ENCODE assay signal across 1 cellular context in the genomic region with DNA sequence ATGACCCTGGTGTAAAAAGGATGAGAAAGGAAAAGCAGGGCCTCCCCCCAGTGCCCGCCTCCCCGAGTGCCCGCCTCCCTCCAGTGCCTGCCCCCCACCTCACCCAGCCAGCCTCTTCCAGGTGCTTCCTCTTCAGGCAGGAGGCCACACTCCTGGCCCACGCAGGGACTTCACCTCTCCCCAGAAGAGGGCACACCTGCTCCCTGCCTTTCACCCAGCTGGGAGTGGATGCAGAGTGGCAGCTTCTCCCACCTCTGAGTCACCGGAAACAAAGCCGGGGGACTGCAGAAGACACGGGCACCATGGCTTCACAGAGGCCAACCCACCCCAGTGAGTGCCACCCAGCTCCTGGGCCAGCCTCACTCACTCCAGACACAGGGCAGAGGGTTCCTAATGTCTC.
TF ChIP-seq lines count a peak whose summit lies in the region.

No MANE protein-coding gene starts in this region.

TF ChIP-seq in WTC11, 78 proteins besides CTCF, POLR2A, EP300 and RAD21 (continued from another document):
- TF ChIP-seq, protein P1, sequence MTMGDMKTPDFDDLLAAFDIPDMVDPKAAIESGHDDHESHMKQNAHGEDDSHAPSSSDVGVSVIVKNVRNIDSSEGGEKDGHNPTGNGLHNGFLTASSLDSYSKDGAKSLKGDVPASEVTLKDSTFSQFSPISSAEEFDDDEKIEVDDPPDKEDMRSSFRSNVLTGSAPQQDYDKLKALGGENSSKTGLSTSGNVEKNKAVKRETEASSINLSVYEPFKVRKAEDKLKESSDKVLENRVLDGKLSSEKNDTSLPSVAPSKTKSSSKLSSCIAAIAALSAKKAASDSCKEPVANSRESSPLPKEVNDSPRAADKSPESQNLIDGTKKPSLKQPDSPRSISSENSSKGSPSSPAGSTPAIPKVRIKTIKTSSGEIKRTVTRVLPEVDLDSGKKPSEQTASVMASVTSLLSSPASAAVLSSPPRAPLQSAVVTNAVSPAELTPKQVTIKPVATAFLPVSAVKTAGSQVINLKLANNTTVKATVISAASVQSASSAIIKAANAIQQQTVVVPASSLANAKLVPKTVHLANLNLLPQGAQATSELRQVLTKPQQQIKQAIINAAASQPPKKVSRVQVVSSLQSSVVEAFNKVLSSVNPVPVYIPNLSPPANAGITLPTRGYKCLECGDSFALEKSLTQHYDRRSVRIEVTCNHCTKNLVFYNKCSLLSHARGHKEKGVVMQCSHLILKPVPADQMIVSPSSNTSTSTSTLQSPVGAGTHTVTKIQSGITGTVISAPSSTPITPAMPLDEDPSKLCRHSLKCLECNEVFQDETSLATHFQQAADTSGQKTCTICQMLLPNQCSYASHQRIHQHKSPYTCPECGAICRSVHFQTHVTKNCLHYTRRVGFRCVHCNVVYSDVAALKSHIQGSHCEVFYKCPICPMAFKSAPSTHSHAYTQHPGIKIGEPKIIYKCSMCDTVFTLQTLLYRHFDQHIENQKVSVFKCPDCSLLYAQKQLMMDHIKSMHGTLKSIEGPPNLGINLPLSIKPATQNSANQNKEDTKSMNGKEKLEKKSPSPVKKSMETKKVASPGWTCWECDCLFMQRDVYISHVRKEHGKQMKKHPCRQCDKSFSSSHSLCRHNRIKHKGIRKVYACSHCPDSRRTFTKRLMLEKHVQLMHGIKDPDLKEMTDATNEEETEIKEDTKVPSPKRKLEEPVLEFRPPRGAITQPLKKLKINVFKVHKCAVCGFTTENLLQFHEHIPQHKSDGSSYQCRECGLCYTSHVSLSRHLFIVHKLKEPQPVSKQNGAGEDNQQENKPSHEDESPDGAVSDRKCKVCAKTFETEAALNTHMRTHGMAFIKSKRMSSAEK (CRISPR knock-in tag; IDR thresholded peaks at IDR 0.05; ENCODE audit: borderline replicate concordance) = no peak
- TF ChIP-seq FOXP1 (CRISPR knock-in tag; IDR thresholded peaks at IDR 0.05; ENCODE audit: borderline replicate concordance) (no peak), ZNF219 (CRISPR knock-in tag; IDR thresholded peaks at IDR 0.05; ENCODE audit: borderline replicate concordance) (no peak), NFATC4 (CRISPR knock-in tag; IDR thresholded peaks at IDR 0.05) (no peak), SMAD3 (CRISPR knock-in tag; IDR thresholded peaks at IDR 0.05; ENCODE audit: borderline replicate concordance) (no peak), GTF2I (CRISPR knock-in tag; conservative IDR thresholded peaks at IDR 0.05) (no peak), ZNF396 (CRISPR knock-in tag; IDR thresholded peaks at IDR 0.05; ENCODE audit: borderline replicate concordance) (no peak)
- TF ChIP-seq, protein P2, sequence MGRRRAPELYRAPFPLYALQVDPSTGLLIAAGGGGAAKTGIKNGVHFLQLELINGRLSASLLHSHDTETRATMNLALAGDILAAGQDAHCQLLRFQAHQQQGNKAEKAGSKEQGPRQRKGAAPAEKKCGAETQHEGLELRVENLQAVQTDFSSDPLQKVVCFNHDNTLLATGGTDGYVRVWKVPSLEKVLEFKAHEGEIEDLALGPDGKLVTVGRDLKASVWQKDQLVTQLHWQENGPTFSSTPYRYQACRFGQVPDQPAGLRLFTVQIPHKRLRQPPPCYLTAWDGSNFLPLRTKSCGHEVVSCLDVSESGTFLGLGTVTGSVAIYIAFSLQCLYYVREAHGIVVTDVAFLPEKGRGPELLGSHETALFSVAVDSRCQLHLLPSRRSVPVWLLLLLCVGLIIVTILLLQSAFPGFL (CRISPR knock-in tag; IDR thresholded peaks at IDR 0.05; ENCODE audit: borderline replicate concordance) = no peak
